In the genomic region with DNA sequence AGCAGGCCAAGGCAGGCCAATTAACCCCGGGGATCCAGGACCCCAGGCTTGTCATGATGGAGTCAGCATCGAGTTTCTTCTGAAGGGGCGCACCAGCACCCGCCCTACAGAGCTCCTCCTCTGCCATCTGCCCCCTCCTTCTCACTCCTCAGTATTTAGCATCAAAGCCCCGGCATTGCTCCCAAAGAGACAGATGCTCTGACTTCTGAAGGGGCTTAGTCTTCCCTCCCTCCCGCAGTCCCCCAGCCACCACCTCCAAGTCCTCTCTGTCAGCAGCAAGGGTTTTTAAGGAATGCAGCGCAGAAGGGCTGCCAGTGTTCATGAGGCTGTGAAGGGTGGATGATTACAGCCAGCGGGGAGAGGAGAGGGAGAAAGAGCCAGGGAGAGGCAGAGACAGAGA, we compare ENCODE assay signal across 32 cellular contexts.
DNase-seq lines count a peak whose midpoint lies in the region; ATAC-seq and TF ChIP-seq lines count a peak whose summit lies in the region.
"Had no signal": no experiment of that assay in that cellular context is flagged by ENCODE, and none has a peak within 500 bp of the region (broad histone marks: within the 10 kb centered on the region; RNA-seq: fewer than 3 reads in every experiment).

No MANE protein-coding gene starts in this region.

- no peaks in the 10 kb centered on the region for H3K36me3 Mint-ChIP-seq in neural progenitor cell
- H3K36me3 Mint-ChIP-seq: activated naive CD8-positive, alpha-beta T cell treated with anti-CD3 and anti-CD28 coated beads for 36 hours; natural killer cell had no signal

- no peaks in the 10 kb centered on the region for H3K36me3 ChIP-seq in neural progenitor cell
- H3K36me3 ChIP-seq: ascending aorta, esophagus muscularis mucosa, lower lobe of right lung, MG63, pancreas, thoracic aorta, uterus had no signal

- H3K27ac Mint-ChIP-seq in neural progenitor cell: no peak overlapping the region
- H3K27ac Mint-ChIP-seq: activated naive CD8-positive, alpha-beta T cell treated with anti-CD3 and anti-CD28 coated beads for 36 hours; CD4-positive, alpha-beta T cell; HFFc6; natural killer cell; stimulated activated naive CD8-positive, alpha-beta T cell treated with anti-CD3 and anti-CD28 coated beads, Interleukin-15, Interleukin-2, amounts not matched to agents 100 ng/mL and 50 ng/mL, for 24 hours had no signal

- H3K9me3 ChIP-seq in neural progenitor cell (ENCODE audit: low read depth): no peaks in the 10 kb centered on the region
- H3K9me3 ChIP-seq: lower lobe of right lung, MG63, pancreas, thoracic aorta, uterus had no signal

- no peak overlapping the region for H2AFZ ChIP-seq in neural progenitor cell (replicated peaks)

- ATAC-seq in GM18867 (IDR thresholded peaks at IDR 0.05; ENCODE audit: unreplicated experiment) (no peak), GM21723 (IDR thresholded peaks at IDR 0.05; ENCODE audit: unreplicated experiment) (no peak)
- ATAC-seq: foreskin keratinocyte, natural killer cell, pancreas had no signal

- no peaks in the 10 kb centered on the region for H4K20me1 ChIP-seq in neural progenitor cell (ENCODE audit: low read depth)

- TF ChIP-seq CTCF in neural progenitor cell (IDR thresholded peaks at IDR 0.05): no peak

- H3K79me2 ChIP-seq in neural progenitor cell (ENCODE audit: low read depth): no peaks in the 10 kb centered on the region

- H3K4me1 ChIP-seq in neural progenitor cell: peaks cover 6% of the 10 kb centered on the region
- H3K4me1 ChIP-seq: ascending aorta, esophagus muscularis mucosa, foreskin keratinocyte, lower lobe of right lung, pancreas, uterus had no signal

- no peak overlapping the region for H3K9ac ChIP-seq in neural progenitor cell

- H3K4me2 ChIP-seq in neural progenitor cell: no peak overlapping the region

- H3K4me3 ChIP-seq in neural progenitor cell: no peak overlapping the region
- H3K4me3 ChIP-seq: ascending aorta, esophagus muscularis mucosa, lower lobe of right lung, MG63, pancreas, thoracic aorta, uterus had no signal

- no peak overlapping the region for H3K27ac ChIP-seq in neural progenitor cell
- H3K27ac ChIP-seq: ascending aorta, esophagus muscularis mucosa, foreskin keratinocyte, lower lobe of right lung, pancreas, thoracic aorta, uterus had no signal

- DNase-seq in NCI-H146 treated with DMSO at 0.1 percent for 48 hours (lab: John Stamatoyannopoulos, UW; ENCODE audit: unreplicated experiment): peak; percentile 32
- no peak for DNase-seq in NCI-H146 (lab: John Stamatoyannopoulos, UW)
- DNase-seq in NCI-H1694 treated with DMSO at 0.1 percent for 48 hours (lab: John Stamatoyannopoulos, UW): peak; percentile 52
- DNase-seq in NCI-H524 (lab: John Stamatoyannopoulos, UW): peak; percentile 96 to 99
- DNase-seq in neural progenitor cell (ENCODE audit: low spot score): peak; percentile 24
- DNase-seq in HCEC 1CT: no peak
- DNase-seq: 8988T; activated CD8-positive, alpha-beta memory T cell treated with anti-CD3 and anti-CD28 coated beads for 24 hours; activated effector memory CD4-positive, alpha-beta T cell treated with anti-CD3 and anti-CD28 coated beads, Interleukin-2, amount 50 U/mL, for 16 hours; activated naive CD8-positive, alpha-beta T cell treated with anti-CD3 and anti-CD28 coated beads for 36 hours; CD4-positive, alpha-beta T cell; cortex of kidney; DND-41; foreskin keratinocyte; HFFc6; KG1; kidney glomerular epithelial cell; lower lobe of right lung; MG63; natural killer cell; NCI-H1930; NCI-H526 treated with DMSO at 0.1 percent for 48 hours; pancreas; small intestine; T-helper 2 cell; uterus had no signal

- H3K4me1 Mint-ChIP-seq in neural progenitor cell: no peaks in the 10 kb centered on the region
- H3K4me1 Mint-ChIP-seq: activated naive CD8-positive, alpha-beta T cell treated with anti-CD3 and anti-CD28 coated beads for 36 hours; natural killer cell had no signal

- H3K9me3 Mint-ChIP-seq in neural progenitor cell: peaks cover 6% of the 10 kb centered on the region
- H3K9me3 Mint-ChIP-seq: CD4-positive, alpha-beta T cell; natural killer cell; stimulated activated naive CD8-positive, alpha-beta T cell treated with anti-CD3 and anti-CD28 coated beads, Interleukin-15, Interleukin-2, amounts not matched to agents 100 ng/mL and 50 ng/mL, for 24 hours had no signal

- no peak overlapping the region for H3K4me3 Mint-ChIP-seq in neural progenitor cell
- H3K4me3 Mint-ChIP-seq: activated naive CD8-positive, alpha-beta T cell treated with anti-CD3 and anti-CD28 coated beads for 36 hours; CD4-positive, alpha-beta T cell; HFFc6; natural killer cell; stimulated activated naive CD8-positive, alpha-beta T cell treated with anti-CD3 and anti-CD28 coated beads, Interleukin-15, Interleukin-2, amounts not matched to agents 100 ng/mL and 50 ng/mL, for 24 hours had no signal

- peaks cover 13% of the 10 kb centered on the region for H3K27me3 Mint-ChIP-seq in neural progenitor cell (ENCODE audit: insufficient read depth, low read depth)
- H3K27me3 Mint-ChIP-seq: CD4-positive, alpha-beta T cell had no signal

- H3K27me3 ChIP-seq in neural progenitor cell: no peaks in the 10 kb centered on the region
- H3K27me3 ChIP-seq: ascending aorta, MG63, pancreas, uterus had no signal

- H3F3A ChIP-seq in neural progenitor cell (ENCODE audit: low read depth): no peaks in the 10 kb centered on the region

Comparison
In these comparisons a context has a peak if more than half of its experiments do, and no peak if none do; other contexts are left out.
1. DNase-seq: peak in NCI-H146 treated with DMSO at 0.1 percent for 48 hours (single experiment), NCI-H1694 treated with DMSO at 0.1 percent for 48 hours (single experiment), NCI-H524 (2 of 2) and neural progenitor cell (single experiment); none in NCI-H146 (single experiment) and HCEC 1CT (single experiment).